In the genomic region with DNA sequence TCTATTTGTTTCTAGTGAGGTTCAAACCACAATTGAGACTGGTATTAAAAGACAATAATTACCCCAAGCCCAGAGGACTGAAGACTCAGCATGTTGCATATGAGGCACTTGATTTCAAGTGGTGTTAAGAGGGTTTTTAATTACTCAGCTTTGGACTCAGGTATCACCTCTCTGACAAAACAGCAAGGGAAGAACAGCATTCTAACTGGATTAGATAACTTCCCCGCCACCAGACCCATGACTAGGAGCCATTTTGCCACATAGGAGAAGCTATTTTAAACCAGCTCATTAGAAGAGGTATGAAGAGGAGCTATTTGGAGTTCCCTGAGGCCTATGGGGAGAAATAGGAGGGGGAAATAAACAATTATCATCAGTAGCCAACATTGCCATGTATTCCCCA, we compare ENCODE assay signal across 31 cellular contexts.
DNase-seq lines count a peak whose midpoint lies in the region; TF ChIP-seq lines count a peak whose summit lies in the region.
"Had no signal": no experiment of that assay in that cellular context is flagged by ENCODE, and none has a peak within 500 bp of the region (broad histone marks: within the 10 kb centered on the region; RNA-seq: fewer than 3 reads in every experiment).

No MANE protein-coding gene starts in this region.

- H3K9me3 ChIP-seq in A673 (ENCODE audit: low read depth, low read length, poor library complexity, severe bottlenecking), result no peaks in the 10 kb centered on the region
- H3K9me3 ChIP-seq: ascending aorta, BE2C, esophagus muscularis mucosa, MG63, pancreas had no signal

- H3K27ac ChIP-seq in A673 (ENCODE audit: low read depth, low read length, poor library complexity, severe bottlenecking), result no peak overlapping the region
- H3K27ac ChIP-seq: ascending aorta, esophagus muscularis mucosa, pancreas had no signal

- TF ChIP-seq CTCF in A673 (conservative IDR thresholded peaks at IDR 0.05; ENCODE audit: low read depth, low read length), result no peak

- peak; percentile 57 for DNase-seq in DMS53 (lab: John Stamatoyannopoulos, UW)
- DNase-seq in NCI-H128 (lab: John Stamatoyannopoulos, UW; ENCODE audit: unreplicated experiment), result peak; percentile 61
- DNase-seq in NCI-H2171 (lab: John Stamatoyannopoulos, UW), result peak; percentile 64
- peak; percentile 53 for DNase-seq in NCI-H748 treated with DMSO at 0.1 percent for 48 hours (lab: John Stamatoyannopoulos, UW)
- DNase-seq in stimulated activated CD4-positive, alpha-beta T cell treated with anti-CD3 and anti-CD28 coated beads, Interleukin-4, amount 100 ng/mL, for 1 hour, result no peak
- DNase-seq in AML-193 (lab: John Stamatoyannopoulos, UW), result no peak
- no peak for DNase-seq in activated CD8-positive, alpha-beta memory T cell treated with anti-CD3 and anti-CD28 coated beads for 24 hours
- DNase-seq in A673 (ENCODE audit: low spot score), result no peak
- DNase-seq: activated CD4-positive, alpha-beta T cell treated with anti-CD3 and anti-CD28 coated beads for 4 hours; activated effector memory CD4-positive, alpha-beta T cell treated with anti-CD3 and anti-CD28 coated beads, Interleukin-2, amount 50 U/mL, for 16 hours; activated naive CD8-positive, alpha-beta T cell treated with anti-CD3 and anti-CD28 coated beads, Interleukin-2, amount 10 ng/mL, durations not matched to agents 7 days and 5 days; activated T-cell treated with anti-CD3 and anti-CD28 coated beads, Interleukin-2, amount 50 U/mL, for 1 hour; BE2C; CD8-positive, alpha-beta memory T cell; DND-41; foreskin melanocyte; KG1; kidney glomerular epithelial cell; MG63; NCI-H2081; nephron progenitor cell; NK-92 treated with Interleukin-12 subunit alpha and Interleukin-12 subunit beta, amount 100 ng/mL, for 24 hours; pancreas; retina; SHP77 treated with DMSO at 0.1 percent for 48 hours; stimulated activated CD4-positive, alpha-beta T cell treated with anti-CD3 and anti-CD28 coated beads, Interleukin-1b, Interleukin-23, amount 100 ng/mL, for 48 hours; trophoblast cell had no signal

- intact Hi-C loops in A673 (cut with micrococcal nuclease; ENCODE audit: unreplicated experiment), result no loop called here

- CTCF ChIA-PET in A673 (lab: Charles Lee), result no interaction called here

- no peaks in the 10 kb centered on the region for H3K4me1 ChIP-seq in A673 (ENCODE audit: insufficient read depth, low read length, poor library complexity, severe bottlenecking)
- H3K4me1 ChIP-seq: ascending aorta, BE2C, esophagus muscularis mucosa, pancreas had no signal

- no peak overlapping the region for H3K4me3 ChIP-seq in A673 (ENCODE audit: low read depth, low read length, poor library complexity, severe bottlenecking)
- H3K4me3 ChIP-seq: ascending aorta, esophagus muscularis mucosa, lung, MG63, pancreas, smooth muscle cell had no signal

- POLR2A ChIA-PET in A673 (lab: Charles Lee; ENCODE audit: low non-redundant PET), result no interaction called here

- no TSS peak for BruUV-seq in A673 (replicated peaks; lab: Mats Ljungman, UMichigan)

- H3K36me3 ChIP-seq in A673 (ENCODE audit: insufficient read depth, low read length, poor library complexity, severe bottlenecking), result no peaks in the 10 kb centered on the region
- H3K36me3 ChIP-seq: ascending aorta, BE2C, esophagus muscularis mucosa, MG63, pancreas had no signal

- peaks cover 7% of the 10 kb centered on the region for H3K27me3 ChIP-seq in A673 (replicated peaks; ENCODE audit: insufficient read depth, low read depth, low read length, poor library complexity)
- H3K27me3 ChIP-seq: ascending aorta, BE2C, pancreas had no signal

Comparison
In these comparisons a context has a peak if more than half of its experiments do, and no peak if none do; other contexts are left out.
1. DNase-seq: peak in DMS53 (single experiment), NCI-H128 (single experiment), NCI-H2171 (single experiment) and NCI-H748 treated with DMSO at 0.1 percent for 48 hours (single experiment); none in stimulated activated CD4-positive, alpha-beta T cell treated with anti-CD3 and anti-CD28 coated beads, Interleukin-4, amount 100 ng/mL, for 1 hour (single experiment), AML-193 (0 of 2), activated CD8-positive, alpha-beta memory T cell treated with anti-CD3 and anti-CD28 coated beads for 24 hours (single experiment) and A673 (single experiment).